15 cellular contexts compared by ENCODE assay signal in genomic region chr7:149686449-149686848, GRCh38.
DNase-seq lines count a peak whose midpoint lies in the region; ATAC-seq and TF ChIP-seq lines count a peak whose summit lies in the region.
"Had no signal": no experiment of that assay in that cellular context is flagged by ENCODE, and none has a peak within 500 bp of the region (broad histone marks: within the 10 kb centered on the region; RNA-seq: fewer than 3 reads in every experiment).

No MANE protein-coding gene starts in this region.

- no peak overlapping the region for H3K18ac ChIP-seq in mesendoderm (ENCODE audit: low read length)

- POLR2A ChIA-PET in WTC11 (lab: Charles Lee) = no interaction called here

- H3K9me3 Mint-ChIP-seq in GM23338 = peaks cover 8% of the 10 kb centered on the region; the same call in 2 of the 3 replicates
- H3K9me3 Mint-ChIP-seq in WTC11 = peaks cover 16% of the 10 kb centered on the region

- DNase-seq in GM23338 (ENCODE audit: low spot score) = no peak
- DNase-seq in HL-60 (ENCODE audit: low read depth in 1 of 2, low spot score in 1 of 2) = no peak
- DNase-seq in WTC11 (ENCODE audit: low spot score) = no peak
- DNase-seq in mesendoderm = no peak
- no peak for DNase-seq in NCI-H748 (lab: John Stamatoyannopoulos, UW; ENCODE audit: unreplicated experiment)
- DNase-seq in NCI-H1436 treated with DMSO at 0.1 percent for 48 hours (lab: John Stamatoyannopoulos, UW) = no peak
- DNase-seq in NCI-H2227 (lab: John Stamatoyannopoulos, UW; ENCODE audit: unreplicated experiment) = no peak
- DNase-seq: ACHN; Calu3; CD4-positive, CD25-positive, alpha-beta regulatory T cell; DMS79 had no signal

- H3K4me1 ChIP-seq in GM23338 (ENCODE audit: insufficient read depth) (peaks cover 45% of the 10 kb centered on the region), mesendoderm (ENCODE audit: control insufficient read depth, low read depth, low read length) (peaks cover 5% of the 10 kb centered on the region)

- H3K4ac ChIP-seq in mesendoderm (ENCODE audit: low read depth, low read length) = no peak overlapping the region

- H3K9ac ChIP-seq in mesendoderm (ENCODE audit: low read length) = no peak overlapping the region
- H3K9ac ChIP-seq: BLaER1 treated with 17β-estradiol and CSF1 and Interleukin-3, amounts not matched to agents 10 nM and 100 nM had no signal

- H3K4me3 Mint-ChIP-seq in GM23338 (no peak overlapping the region; the same call in 2 of the 3 replicates), WTC11 (no peak overlapping the region)
- H3K4me3 Mint-ChIP-seq: CD4-positive, CD25-positive, alpha-beta regulatory T cell had no signal

- H3K27ac ChIP-seq in GM23338 (ENCODE audit: low read depth) (no peak overlapping the region), HL-60 (replicated peaks) (peak overlapping the region; percentile 82), mesendoderm (ENCODE audit: low read depth, low read length) (no peak overlapping the region)
- H3K27ac ChIP-seq: BLaER1 treated with 17β-estradiol and CSF1 and Interleukin-3, amounts not matched to agents 10 nM and 100 nM had no signal

- H3K27me3 ChIP-seq in GM23338 (ENCODE audit: insufficient read depth) (no peaks in the 10 kb centered on the region), HL-60 (ENCODE audit: insufficient read depth, poor library complexity, severe bottlenecking) (no peaks in the 10 kb centered on the region), mesendoderm (ENCODE audit: insufficient read depth, low read length, poor library complexity) (no peaks in the 10 kb centered on the region)

- H2BK5ac ChIP-seq in mesendoderm (ENCODE audit: low read length) = no peak overlapping the region

- H3K23ac ChIP-seq in mesendoderm (ENCODE audit: low read length) = peak overlapping the region; percentile 52

- no peaks in the 10 kb centered on the region for H3K9me2 ChIP-seq in GM23338 (ENCODE audit: insufficient read depth)

- peaks cover 4% of the 10 kb centered on the region; the same call in 1 of the 2 replicates for H3F3A ChIP-seq in GM23338 (replicated peaks; ENCODE audit: low read depth)

- H3K79me2 ChIP-seq in GM23338 (replicated peaks; ENCODE audit: insufficient read depth) (no peaks in the 10 kb centered on the region), mesendoderm (ENCODE audit: control insufficient read depth, insufficient read depth, low read length) (no peaks in the 10 kb centered on the region)

- H3K4me1 Mint-ChIP-seq in GM23338 (peaks cover 54% of the 10 kb centered on the region), WTC11 (peaks cover 47% of the 10 kb centered on the region)
- H3K4me1 Mint-ChIP-seq: CD4-positive, CD25-positive, alpha-beta regulatory T cell had no signal

- H4K20me1 ChIP-seq in GM23338 (replicated peaks; ENCODE audit: insufficient read depth) = no peaks in the 10 kb centered on the region
- H4K20me1 ChIP-seq: BLaER1 treated with 17β-estradiol and CSF1 and Interleukin-3, amounts not matched to agents 10 nM and 100 nM had no signal

- CTCF ChIA-PET in WTC11 (lab: Charles Lee) = interaction anchor here (0.6 to 5.7 kb wide), 5 partner anchors 18 to 1024 kb away, joined by 3 to 50 read pairs (median 5); no protein-coding TSS in a partner anchor

- TF ChIP-seq CTCF in GM23338 (conservative IDR thresholded peaks at IDR 0.05; ENCODE audit: low read depth in 2 of 2) (no peak), HL-60 (IDR thresholded peaks at IDR 0.05; ENCODE audit: insufficient read depth, low read length) (no peak), WTC11 (IDR thresholded peaks at IDR 0.05) (no peak)

- H3K56ac ChIP-seq in mesendoderm (ENCODE audit: low read length) = no peak overlapping the region

- H3K4me2 ChIP-seq in GM23338 (peak overlapping the region; percentile 49; the same call in 1 of the 2 replicates), mesendoderm (ENCODE audit: low read length) (no peak overlapping the region)
- H3K4me2 ChIP-seq: BLaER1 treated with 17β-estradiol and CSF1 and Interleukin-3, amounts not matched to agents 10 nM and 100 nM had no signal

- H3K36me3 ChIP-seq in GM23338 (ENCODE audit: insufficient read depth) (no peaks in the 10 kb centered on the region), mesendoderm (ENCODE audit: control insufficient read depth, insufficient read depth, low read length) (no peaks in the 10 kb centered on the region)
- H3K36me3 ChIP-seq: BLaER1 treated with 17β-estradiol and CSF1 and Interleukin-3, amounts not matched to agents 10 nM and 100 nM; HAP-1 had no signal

- H3K27me3 Mint-ChIP-seq in GM23338 (ENCODE audit: insufficient read depth, low read depth, poor library complexity) (peaks cover 8% of the 10 kb centered on the region), WTC11 (ENCODE audit: low read depth) (no peaks in the 10 kb centered on the region; the same call in 1 of the 2 replicates)

- no CpG with 5 or more reads among the region's 4 CpGs for WGBS in mesendoderm (ENCODE audit: extremely low coverage, insufficient coverage, low lambda C conversion rate)

- peaks cover 7% of the 10 kb centered on the region; the same call in 2 of the 3 replicates for H3K36me3 Mint-ChIP-seq in GM23338 (ENCODE audit: low read depth)
- no peaks in the 10 kb centered on the region; the same call in 1 of the 2 replicates for H3K36me3 Mint-ChIP-seq in WTC11
- H3K36me3 Mint-ChIP-seq: CD4-positive, CD25-positive, alpha-beta regulatory T cell had no signal

- H3K4me3 ChIP-seq in GM23338 (no peak overlapping the region), HL-60 (replicated peaks; ENCODE audit: insufficient read depth, low read length) (no peak overlapping the region), mesendoderm (ENCODE audit: low read length) (no peak overlapping the region)
- H3K4me3 ChIP-seq: BLaER1 treated with 17β-estradiol and CSF1 and Interleukin-3, amounts not matched to agents 10 nM and 100 nM; GM12878; HAP-1; K562 had no signal

- H3K27ac Mint-ChIP-seq in GM23338 = peak overlapping the region; percentile 61; the same call in 1 of the 2 replicates
- peak overlapping the region; percentile 32 for H3K27ac Mint-ChIP-seq in WTC11
- H3K27ac Mint-ChIP-seq: CD4-positive, CD25-positive, alpha-beta regulatory T cell had no signal

- no peaks in the 10 kb centered on the region for H3K79me1 ChIP-seq in mesendoderm (ENCODE audit: low read length)

- H2AK5ac ChIP-seq in mesendoderm (ENCODE audit: low read length) = no peak overlapping the region

- H4K5ac ChIP-seq in mesendoderm (ENCODE audit: low read length) = no peak overlapping the region

- peak overlapping the region; percentile 85 for H2AFZ ChIP-seq in GM23338

- ATAC-seq in GM23338 (no peak), WTC11 (no peak)
- ATAC-seq: GM12878, K562 had no signal

- no peak overlapping the region for H2BK120ac ChIP-seq in mesendoderm (ENCODE audit: low read depth, low read length)

- H2BK15ac ChIP-seq in mesendoderm (replicated peaks; ENCODE audit: low read depth) = no peak overlapping the region

- H4K8ac ChIP-seq in mesendoderm (ENCODE audit: low read depth, low read length) = no peak overlapping the region

TF ChIP-seq in GM23338, 12 proteins besides CTCF, POLR2A, EP300 and RAD21 (continues in another document):
- TF ChIP-seq STAT1 (IDR thresholded peaks at IDR 0.05; ENCODE audit: unreplicated experiment) (no peak), ZNF331 (CRISPR knock-in tag; IDR thresholded peaks at IDR 0.05; ENCODE audit: low read depth) (no peak), NANOG (IDR thresholded peaks at IDR 0.05; ENCODE audit: borderline replicate concordance) (no peak), JUNB (IDR thresholded peaks at IDR 0.05; ENCODE audit: unreplicated experiment) (no peak), ZNF114 (CRISPR knock-in tag; IDR thresholded peaks at IDR 0.05) (no peak), EZH2phosphoT487 (IDR thresholded peaks at IDR 0.05; ENCODE audit: unreplicated experiment) (no peak), CREB1 (CRISPR knock-in tag; IDR thresholded peaks at IDR 0.05; ENCODE audit: low read depth) (no peak), ETS1 (IDR thresholded peaks at IDR 0.05) (no peak), EZH2 (IDR thresholded peaks at IDR 0.05; ENCODE audit: low read depth, unreplicated experiment) (no peak)

TF ChIP-seq in WTC11, 78 proteins besides CTCF, POLR2A, EP300 and RAD21:
- 0 out of 2 replicates have a peak, but pooled peaks have one; percentile 30 for TF ChIP-seq ZNF671 (CRISPR knock-in tag; IDR thresholded peaks at IDR 0.05)
- TF ChIP-seq, protein P1, sequence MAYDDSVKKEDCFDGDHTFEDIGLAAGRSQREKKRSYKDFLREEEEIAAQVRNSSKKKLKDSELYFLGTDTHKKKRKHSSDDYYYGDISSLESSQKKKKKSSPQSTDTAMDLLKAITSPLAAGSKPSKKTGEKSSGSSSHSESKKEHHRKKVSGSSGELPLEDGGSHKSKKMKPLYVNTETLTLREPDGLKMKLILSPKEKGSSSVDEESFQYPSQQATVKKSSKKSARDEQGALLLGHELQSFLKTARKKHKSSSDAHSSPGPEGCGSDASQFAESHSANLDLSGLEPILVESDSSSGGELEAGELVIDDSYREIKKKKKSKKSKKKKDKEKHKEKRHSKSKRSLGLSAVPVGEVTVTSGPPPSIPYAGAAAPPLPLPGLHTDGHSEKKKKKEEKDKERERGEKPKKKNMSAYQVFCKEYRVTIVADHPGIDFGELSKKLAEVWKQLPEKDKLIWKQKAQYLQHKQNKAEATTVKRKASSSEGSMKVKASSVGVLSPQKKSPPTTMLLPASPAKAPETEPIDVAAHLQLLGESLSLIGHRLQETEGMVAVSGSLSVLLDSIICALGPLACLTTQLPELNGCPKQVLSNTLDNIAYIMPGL (CRISPR knock-in tag; IDR thresholded peaks at IDR 0.05) = no peak
TF ChIP-seq in WTC11: peak in this region for 1.
